1 cellular context compared by ENCODE assay signal in the genomic region with DNA sequence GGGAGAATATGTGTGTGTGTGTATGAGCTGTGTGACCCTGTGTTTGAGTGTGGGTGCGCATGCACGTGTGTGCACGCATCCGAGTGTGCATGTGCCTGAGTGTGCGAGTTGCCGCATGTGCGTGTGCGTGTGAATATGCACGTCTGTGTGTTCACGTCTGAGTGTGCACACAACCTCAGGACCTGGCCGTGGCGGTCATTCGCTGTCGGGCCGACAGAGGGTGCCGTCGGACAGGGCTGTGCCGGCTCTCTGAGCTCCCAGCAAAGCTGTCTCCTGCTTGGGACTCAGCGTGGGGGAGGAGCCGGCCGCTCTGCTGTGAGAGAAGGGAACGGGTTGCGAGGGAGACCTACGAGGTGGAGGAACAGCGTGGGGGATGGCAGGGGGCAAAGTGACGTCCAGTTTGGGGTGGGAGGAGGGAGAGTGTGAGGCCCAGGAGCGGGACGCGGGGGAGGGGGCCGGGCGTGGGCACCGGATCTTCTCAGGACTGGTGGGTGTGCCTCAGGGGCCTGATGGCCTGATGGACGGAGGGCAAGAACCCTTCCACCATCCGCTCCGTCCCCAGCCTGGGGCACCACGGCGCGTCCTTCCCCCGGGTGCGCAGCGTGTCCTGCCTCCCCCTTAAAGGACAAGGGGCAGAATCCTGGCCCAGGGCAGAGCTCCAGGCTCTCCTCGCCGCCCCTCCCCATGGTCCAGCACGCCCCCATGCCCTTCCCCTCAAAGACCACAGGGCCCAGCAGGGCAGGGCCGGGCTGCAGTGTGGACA.
TF ChIP-seq lines count a peak whose summit lies in the region.

No MANE protein-coding gene starts in this region.

TF ChIP-seq in HepG2, 621 proteins besides CTCF, POLR2A, EP300 and RAD21 (continued from another document and continues in another):
- TF ChIP-seq, protein P1, sequence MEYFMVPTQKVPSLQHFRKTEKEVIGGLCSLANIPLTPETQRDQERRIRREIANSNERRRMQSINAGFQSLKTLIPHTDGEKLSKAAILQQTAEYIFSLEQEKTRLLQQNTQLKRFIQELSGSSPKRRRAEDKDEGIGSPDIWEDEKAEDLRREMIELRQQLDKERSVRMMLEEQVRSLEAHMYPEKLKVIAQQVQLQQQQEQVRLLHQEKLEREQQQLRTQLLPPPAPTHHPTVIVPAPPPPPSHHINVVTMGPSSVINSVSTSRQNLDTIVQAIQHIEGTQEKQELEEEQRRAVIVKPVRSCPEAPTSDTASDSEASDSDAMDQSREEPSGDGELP (IDR thresholded peaks at IDR 0.05; ENCODE audit: borderline replicate concordance, low read depth), result peak; percentile 45; the same call in 1 of the 2 replicates
- peak; percentile 86; the same call in 1 of the 2 replicates for TF ChIP-seq ZNF616 (CRISPR knock-in tag; IDR thresholded peaks at IDR 0.05; ENCODE audit: low read depth)
- peak; percentile 52; the same call in 1 of the 2 replicates for TF ChIP-seq FOSL2 (CRISPR knock-in tag; IDR thresholded peaks at IDR 0.05)
- no peak for TF ChIP-seq SP140L (CRISPR knock-in tag; IDR thresholded peaks at IDR 0.05; ENCODE audit: borderline replicate concordance)
- TF ChIP-seq ZNF225 (CRISPR knock-in tag; IDR thresholded peaks at IDR 0.05), result peak; percentile 95
- TF ChIP-seq, protein P2, sequence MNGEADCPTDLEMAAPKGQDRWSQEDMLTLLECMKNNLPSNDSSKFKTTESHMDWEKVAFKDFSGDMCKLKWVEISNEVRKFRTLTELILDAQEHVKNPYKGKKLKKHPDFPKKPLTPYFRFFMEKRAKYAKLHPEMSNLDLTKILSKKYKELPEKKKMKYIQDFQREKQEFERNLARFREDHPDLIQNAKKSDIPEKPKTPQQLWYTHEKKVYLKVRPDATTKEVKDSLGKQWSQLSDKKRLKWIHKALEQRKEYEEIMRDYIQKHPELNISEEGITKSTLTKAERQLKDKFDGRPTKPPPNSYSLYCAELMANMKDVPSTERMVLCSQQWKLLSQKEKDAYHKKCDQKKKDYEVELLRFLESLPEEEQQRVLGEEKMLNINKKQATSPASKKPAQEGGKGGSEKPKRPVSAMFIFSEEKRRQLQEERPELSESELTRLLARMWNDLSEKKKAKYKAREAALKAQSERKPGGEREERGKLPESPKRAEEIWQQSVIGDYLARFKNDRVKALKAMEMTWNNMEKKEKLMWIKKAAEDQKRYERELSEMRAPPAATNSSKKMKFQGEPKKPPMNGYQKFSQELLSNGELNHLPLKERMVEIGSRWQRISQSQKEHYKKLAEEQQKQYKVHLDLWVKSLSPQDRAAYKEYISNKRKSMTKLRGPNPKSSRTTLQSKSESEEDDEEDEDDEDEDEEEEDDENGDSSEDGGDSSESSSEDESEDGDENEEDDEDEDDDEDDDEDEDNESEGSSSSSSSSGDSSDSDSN (CRISPR knock-in tag; IDR thresholded peaks at IDR 0.05), result peak; percentile 83
- TF ChIP-seq PHF8 (CRISPR knock-in tag; IDR thresholded peaks at IDR 0.05), result peak; percentile 46; the same call in 1 of the 2 replicates
- TF ChIP-seq, protein P3, sequence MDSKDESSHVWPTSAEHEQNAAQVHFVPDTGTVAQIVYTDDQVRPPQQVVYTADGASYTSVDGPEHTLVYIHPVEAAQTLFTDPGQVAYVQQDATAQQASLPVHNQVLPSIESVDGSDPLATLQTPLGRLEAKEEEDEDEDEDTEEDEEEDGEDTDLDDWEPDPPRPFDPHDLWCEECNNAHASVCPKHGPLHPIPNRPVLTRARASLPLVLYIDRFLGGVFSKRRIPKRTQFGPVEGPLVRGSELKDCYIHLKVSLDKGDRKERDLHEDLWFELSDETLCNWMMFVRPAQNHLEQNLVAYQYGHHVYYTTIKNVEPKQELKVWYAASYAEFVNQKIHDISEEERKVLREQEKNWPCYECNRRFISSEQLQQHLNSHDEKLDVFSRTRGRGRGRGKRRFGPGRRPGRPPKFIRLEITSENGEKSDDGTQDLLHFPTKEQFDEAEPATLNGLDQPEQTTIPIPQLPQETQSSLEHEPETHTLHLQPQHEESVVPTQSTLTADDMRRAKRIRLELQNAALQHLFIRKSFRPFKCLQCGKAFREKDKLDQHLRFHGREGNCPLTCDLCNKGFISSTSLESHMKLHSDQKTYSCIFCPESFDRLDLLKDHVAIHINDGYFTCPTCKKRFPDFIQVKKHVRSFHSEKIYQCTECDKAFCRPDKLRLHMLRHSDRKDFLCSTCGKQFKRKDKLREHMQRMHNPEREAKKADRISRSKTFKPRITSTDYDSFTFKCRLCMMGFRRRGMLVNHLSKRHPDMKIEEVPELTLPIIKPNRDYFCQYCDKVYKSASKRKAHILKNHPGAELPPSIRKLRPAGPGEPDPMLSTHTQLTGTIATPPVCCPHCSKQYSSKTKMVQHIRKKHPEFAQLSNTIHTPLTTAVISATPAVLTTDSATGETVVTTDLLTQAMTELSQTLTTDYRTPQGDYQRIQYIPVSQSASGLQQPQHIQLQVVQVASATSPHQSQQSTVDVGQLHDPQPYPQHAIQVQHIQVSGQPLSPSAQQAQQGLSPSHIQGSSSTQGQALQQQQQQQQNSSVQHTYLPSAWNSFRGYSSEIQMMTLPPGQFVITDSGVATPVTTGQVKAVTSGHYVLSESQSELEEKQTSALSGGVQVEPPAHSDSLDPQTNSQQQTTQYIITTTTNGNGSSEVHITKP (CRISPR knock-in tag; IDR thresholded peaks at IDR 0.05; ENCODE audit: low read depth), result 0 out of 2 replicates have a peak, but pooled peaks have one; percentile 13
- TF ChIP-seq CBFB (CRISPR knock-in tag; IDR thresholded peaks at IDR 0.05), result peak; percentile 71; the same call in 1 of the 2 replicates
- TF ChIP-seq ZNF629 (CRISPR knock-in tag; conservative IDR thresholded peaks at IDR 0.05), result 0 out of 2 replicates have a peak, but pooled peaks have one; percentile 12
- no peak for TF ChIP-seq ZNF432 (CRISPR knock-in tag; IDR thresholded peaks at IDR 0.05; ENCODE audit: borderline replicate concordance)
- no peak; the same call in 1 of the 2 replicates for TF ChIP-seq FOXM1 (CRISPR knock-in tag; IDR thresholded peaks at IDR 0.05)
- no peak for TF ChIP-seq HNRNPUL1 (IDR thresholded peaks at IDR 0.05; ENCODE audit: low read depth, low read length)
- TF ChIP-seq, protein P4, sequence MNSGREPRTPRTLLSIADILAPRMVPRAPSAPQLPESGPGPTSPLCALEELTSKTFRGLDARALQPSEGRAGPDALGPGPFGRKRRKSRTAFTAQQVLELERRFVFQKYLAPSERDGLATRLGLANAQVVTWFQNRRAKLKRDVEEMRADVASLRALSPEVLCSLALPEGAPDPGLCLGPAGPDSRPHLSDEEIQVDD (CRISPR knock-in tag; IDR thresholded peaks at IDR 0.05; ENCODE audit: borderline replicate concordance), result peak; percentile 80; the same call in 1 of the 2 replicates
- TF ChIP-seq EHMT2 (IDR thresholded peaks at IDR 0.05; ENCODE audit: borderline replicate concordance, low read depth, low read length), result no peak
- TF ChIP-seq ZMYM4 (CRISPR knock-in tag; IDR thresholded peaks at IDR 0.05), result no peak
- TF ChIP-seq ZNF792 (CRISPR knock-in tag; IDR thresholded peaks at IDR 0.05), result peak; percentile 81; the same call in 1 of the 2 replicates
- TF ChIP-seq ZNF550 (CRISPR knock-in tag; IDR thresholded peaks at IDR 0.05; ENCODE audit: borderline replicate concordance), result 0 out of 2 replicates have a peak, but pooled peaks have one; percentile 65
- no peak for TF ChIP-seq ZNF782 (CRISPR knock-in tag; IDR thresholded peaks at IDR 0.05; ENCODE audit: borderline replicate concordance)
- TF ChIP-seq FOXA3 (CRISPR knock-in tag; IDR thresholded peaks at IDR 0.05), result peak; percentile 61; the same call in 1 of the 2 replicates
- no peak for TF ChIP-seq IKZF1 (IDR thresholded peaks at IDR 0.05)
- peak; percentile 44; the same call in 1 of the 2 replicates for TF ChIP-seq SIX4 (CRISPR knock-in tag; IDR thresholded peaks at IDR 0.05)
- TF ChIP-seq ZC3H13 (CRISPR knock-in tag; IDR thresholded peaks at IDR 0.05), result peak; percentile 57; the same call in 1 of the 2 replicates
- peak; percentile 90 for TF ChIP-seq EEA1 (CRISPR knock-in tag; IDR thresholded peaks at IDR 0.05; ENCODE audit: borderline replicate concordance)
- TF ChIP-seq ZNF263 (CRISPR knock-in tag; IDR thresholded peaks at IDR 0.05), result peak; percentile 82
- TF ChIP-seq GPN1 (CRISPR knock-in tag; IDR thresholded peaks at IDR 0.05; ENCODE audit: borderline replicate concordance), result peak; percentile 39; the same call in 1 of the 2 replicates
- TF ChIP-seq ZNF383 (CRISPR knock-in tag; IDR thresholded peaks at IDR 0.05; ENCODE audit: borderline replicate concordance), result no peak
- TF ChIP-seq, protein P5, sequence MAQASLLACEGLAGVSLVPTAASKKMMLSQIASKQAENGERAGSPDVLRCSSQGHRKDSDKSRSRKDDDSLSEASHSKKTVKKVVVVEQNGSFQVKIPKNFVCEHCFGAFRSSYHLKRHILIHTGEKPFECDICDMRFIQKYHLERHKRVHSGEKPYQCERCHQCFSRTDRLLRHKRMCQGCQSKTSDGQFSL (CRISPR knock-in tag; IDR thresholded peaks at IDR 0.05), result no peak; the same call in 1 of the 2 replicates
- peak; percentile 66 for TF ChIP-seq YY1 (IDR thresholded peaks at IDR 0.05; ENCODE audit: insufficient read depth, insufficient replicate concordance, low read depth, low read length)
- TF ChIP-seq, protein P6, sequence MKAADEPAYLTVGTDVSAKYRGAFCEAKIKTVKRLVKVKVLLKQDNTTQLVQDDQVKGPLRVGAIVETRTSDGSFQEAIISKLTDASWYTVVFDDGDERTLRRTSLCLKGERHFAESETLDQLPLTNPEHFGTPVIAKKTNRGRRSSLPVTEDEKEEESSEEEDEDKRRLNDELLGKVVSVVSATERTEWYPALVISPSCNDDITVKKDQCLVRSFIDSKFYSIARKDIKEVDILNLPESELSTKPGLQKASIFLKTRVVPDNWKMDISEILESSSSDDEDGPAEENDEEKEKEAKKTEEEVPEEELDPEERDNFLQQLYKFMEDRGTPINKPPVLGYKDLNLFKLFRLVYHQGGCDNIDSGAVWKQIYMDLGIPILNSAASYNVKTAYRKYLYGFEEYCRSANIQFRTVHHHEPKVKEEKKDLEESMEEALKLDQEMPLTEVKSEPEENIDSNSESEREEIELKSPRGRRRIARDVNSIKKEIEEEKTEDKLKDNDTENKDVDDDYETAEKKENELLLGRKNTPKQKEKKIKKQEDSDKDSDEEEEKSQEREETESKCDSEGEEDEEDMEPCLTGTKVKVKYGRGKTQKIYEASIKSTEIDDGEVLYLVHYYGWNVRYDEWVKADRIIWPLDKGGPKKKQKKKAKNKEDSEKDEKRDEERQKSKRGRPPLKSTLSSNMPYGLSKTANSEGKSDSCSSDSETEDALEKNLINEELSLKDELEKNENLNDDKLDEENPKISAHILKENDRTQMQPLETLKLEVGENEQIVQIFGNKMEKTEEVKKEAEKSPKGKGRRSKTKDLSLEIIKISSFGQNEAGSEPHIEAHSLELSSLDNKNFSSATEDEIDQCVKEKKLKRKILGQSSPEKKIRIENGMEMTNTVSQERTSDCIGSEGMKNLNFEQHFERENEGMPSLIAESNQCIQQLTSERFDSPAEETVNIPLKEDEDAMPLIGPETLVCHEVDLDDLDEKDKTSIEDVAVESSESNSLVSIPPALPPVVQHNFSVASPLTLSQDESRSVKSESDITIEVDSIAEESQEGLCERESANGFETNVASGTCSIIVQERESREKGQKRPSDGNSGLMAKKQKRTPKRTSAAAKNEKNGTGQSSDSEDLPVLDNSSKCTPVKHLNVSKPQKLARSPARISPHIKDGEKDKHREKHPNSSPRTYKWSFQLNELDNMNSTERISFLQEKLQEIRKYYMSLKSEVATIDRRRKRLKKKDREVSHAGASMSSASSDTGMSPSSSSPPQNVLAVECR (CRISPR knock-in tag; IDR thresholded peaks at IDR 0.05; ENCODE audit: borderline replicate concordance), result peak; percentile 79
- TF ChIP-seq, protein P7, sequence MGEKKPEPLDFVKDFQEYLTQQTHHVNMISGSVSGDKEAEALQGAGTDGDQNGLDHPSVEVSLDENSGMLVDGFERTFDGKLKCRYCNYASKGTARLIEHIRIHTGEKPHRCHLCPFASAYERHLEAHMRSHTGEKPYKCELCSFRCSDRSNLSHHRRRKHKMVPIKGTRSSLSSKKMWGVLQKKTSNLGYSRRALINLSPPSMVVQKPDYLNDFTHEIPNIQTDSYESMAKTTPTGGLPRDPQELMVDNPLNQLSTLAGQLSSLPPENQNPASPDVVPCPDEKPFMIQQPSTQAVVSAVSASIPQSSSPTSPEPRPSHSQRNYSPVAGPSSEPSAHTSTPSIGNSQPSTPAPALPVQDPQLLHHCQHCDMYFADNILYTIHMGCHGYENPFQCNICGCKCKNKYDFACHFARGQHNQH (CRISPR knock-in tag; IDR thresholded peaks at IDR 0.05), result peak; percentile 63; the same call in 1 of the 2 replicates
- peak; percentile 99 for TF ChIP-seq DNMT1 (CRISPR knock-in tag; IDR thresholded peaks at IDR 0.05)
- peak; percentile 51; the same call in 1 of the 2 replicates for TF ChIP-seq ARNT2 (CRISPR knock-in tag; IDR thresholded peaks at IDR 0.05; ENCODE audit: low read depth)
- TF ChIP-seq, protein P8, sequence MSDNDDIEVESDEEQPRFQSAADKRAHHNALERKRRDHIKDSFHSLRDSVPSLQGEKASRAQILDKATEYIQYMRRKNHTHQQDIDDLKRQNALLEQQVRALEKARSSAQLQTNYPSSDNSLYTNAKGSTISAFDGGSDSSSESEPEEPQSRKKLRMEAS (IDR thresholded peaks at IDR 0.05), result peak; percentile 52; the same call in 1 of the 2 replicates
- TF ChIP-seq RBM39 (IDR thresholded peaks at IDR 0.05; ENCODE audit: low read depth, low read length, poor library complexity, severe bottlenecking), result peak; percentile 51
- TF ChIP-seq TBP (CRISPR knock-in tag; IDR thresholded peaks at IDR 0.05), result 0 out of 2 replicates have a peak, but pooled peaks have one; percentile 60
- TF ChIP-seq SOX13 (IDR thresholded peaks at IDR 0.05), result no peak
- peak; percentile 41 to 46; a peak in 2 of 4 replicates for TF ChIP-seq SOX13 (CRISPR knock-in tag; conservative IDR thresholded peaks at IDR 0.05 in 1 of 2, IDR thresholded peaks at IDR 0.05 in 1 of 2)
- no peak for TF ChIP-seq ZNF234 (CRISPR knock-in tag; conservative IDR thresholded peaks at IDR 0.05)
- peak; percentile 32; the same call in 1 of the 2 replicates for TF ChIP-seq NR2C2 (CRISPR knock-in tag; IDR thresholded peaks at IDR 0.05; ENCODE audit: borderline replicate concordance)
- TF ChIP-seq, protein P9, sequence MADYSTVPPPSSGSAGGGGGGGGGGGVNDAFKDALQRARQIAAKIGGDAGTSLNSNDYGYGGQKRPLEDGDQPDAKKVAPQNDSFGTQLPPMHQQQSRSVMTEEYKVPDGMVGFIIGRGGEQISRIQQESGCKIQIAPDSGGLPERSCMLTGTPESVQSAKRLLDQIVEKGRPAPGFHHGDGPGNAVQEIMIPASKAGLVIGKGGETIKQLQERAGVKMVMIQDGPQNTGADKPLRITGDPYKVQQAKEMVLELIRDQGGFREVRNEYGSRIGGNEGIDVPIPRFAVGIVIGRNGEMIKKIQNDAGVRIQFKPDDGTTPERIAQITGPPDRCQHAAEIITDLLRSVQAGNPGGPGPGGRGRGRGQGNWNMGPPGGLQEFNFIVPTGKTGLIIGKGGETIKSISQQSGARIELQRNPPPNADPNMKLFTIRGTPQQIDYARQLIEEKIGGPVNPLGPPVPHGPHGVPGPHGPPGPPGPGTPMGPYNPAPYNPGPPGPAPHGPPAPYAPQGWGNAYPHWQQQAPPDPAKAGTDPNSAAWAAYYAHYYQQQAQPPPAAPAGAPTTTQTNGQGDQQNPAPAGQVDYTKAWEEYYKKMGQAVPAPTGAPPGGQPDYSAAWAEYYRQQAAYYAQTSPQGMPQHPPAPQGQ (CRISPR knock-in tag; IDR thresholded peaks at IDR 0.05; ENCODE audit: borderline replicate concordance), result 0 out of 2 replicates have a peak, but pooled peaks have one; percentile 86
- peak; percentile 38; the same call in 1 of the 2 replicates for TF ChIP-seq RARA (CRISPR knock-in tag; IDR thresholded peaks at IDR 0.05)
- peak; percentile 98 for TF ChIP-seq XRCC5 (optimal IDR thresholded peaks at IDR 0.05; ENCODE audit: low read length)
- no peak for TF ChIP-seq ZNF569 (CRISPR knock-in tag; IDR thresholded peaks at IDR 0.05; ENCODE audit: borderline replicate concordance)
- TF ChIP-seq ZFP36L2 (CRISPR knock-in tag; IDR thresholded peaks at IDR 0.05), result no peak
- peak; percentile 92 for TF ChIP-seq ZNF431 (CRISPR knock-in tag; IDR thresholded peaks at IDR 0.05; ENCODE audit: borderline replicate concordance, low read depth)
